ENCODE assay signal across 27 cellular contexts in the genomic region with DNA sequence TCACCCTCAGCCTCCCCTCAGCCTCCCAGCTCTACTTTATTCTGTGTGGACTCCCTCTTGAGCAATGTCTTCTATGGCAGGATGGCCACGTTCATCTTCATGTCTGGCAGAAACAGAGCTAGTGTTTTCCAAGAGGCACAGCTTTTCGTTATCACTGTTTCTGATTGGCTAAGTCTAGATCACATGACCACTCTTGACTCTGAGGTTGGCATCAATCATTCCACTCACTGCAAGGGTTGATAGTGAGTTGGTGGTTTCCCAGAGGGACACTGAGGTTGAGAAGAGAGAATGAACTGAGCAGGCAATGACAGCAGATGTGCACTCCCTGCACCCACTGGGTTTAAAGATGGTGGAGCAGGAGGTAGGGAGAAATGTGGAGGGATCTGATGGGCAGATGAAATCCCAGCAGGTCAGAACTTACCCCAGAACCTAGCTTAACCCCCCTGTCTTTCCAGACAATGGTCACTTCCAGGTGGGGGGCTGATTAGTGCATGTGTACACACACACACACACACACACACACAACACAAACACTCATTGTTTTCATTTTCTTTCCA.
"Had no signal": no experiment of that assay in that cellular context is flagged by ENCODE, and none has a peak within 500 bp of the region (broad histone marks: within the 10 kb centered on the region; RNA-seq: fewer than 3 reads in every experiment).

No MANE protein-coding gene starts in this region.

- ATAC-seq: activated naive CD8-positive, alpha-beta T cell treated with anti-CD3 and anti-CD28 coated beads, Interleukin-2, amount 50 U/mL, for 24 hours; body of pancreas; left ventricle myocardium superior; natural killer cell treated with Interleukin-12 subunit alpha and Interleukin-12 subunit beta and Interleukin-15 and Interleukin-18, amount 100 ng/mL, for 72 hours; T-cell; upper lobe of right lung had no signal

- H3K9me3 Mint-ChIP-seq: natural killer cell treated with Interleukin-12 subunit alpha and Interleukin-12 subunit beta and Interleukin-15 and Interleukin-18, amount 100 ng/mL, for 72 hours had no signal

- H3K4me1 Mint-ChIP-seq: activated CD4-positive, alpha-beta memory T cell treated with anti-CD3 and anti-CD28 coated beads, Interleukin-2, amount 10 ng/mL, durations not matched to agents 7 days and 5 days; activated naive CD8-positive, alpha-beta T cell treated with anti-CD3 and anti-CD28 coated beads, Interleukin-2, amount 50 U/mL, for 24 hours; T-cell had no signal

- H3K4me3 ChIP-seq: body of pancreas, thyroid gland, upper lobe of right lung had no signal

- DNase-seq: activated CD4-positive, alpha-beta memory T cell treated with anti-CD3 and anti-CD28 coated beads, Interleukin-2, amount 10 ng/mL, durations not matched to agents 7 days and 5 days; activated CD4-positive, alpha-beta T cell treated with anti-CD3 and anti-CD28 coated beads for 48 hours; activated CD4-positive, CD25-positive, alpha-beta regulatory T cell; activated gamma-delta T cell; activated naive CD4-positive, alpha-beta T cell treated with anti-CD3 and anti-CD28 coated beads, Interleukin-2, amount 50 U/mL, for 16 hours; activated naive CD8-positive, alpha-beta T cell treated with anti-CD3 and anti-CD28 coated beads, Interleukin-2, amount 50 U/mL, for 24 hours; anterior cingulate cortex; body of pancreas; caudate nucleus; dermis blood vessel endothelial cell; effector CD8-positive, alpha-beta T cell; erythroblast; foreskin fibroblast; left ventricle myocardium superior; mammary epithelial cell; midbrain; retina; stimulated activated CD4-positive, alpha-beta T cell treated with anti-CD3 and anti-CD28 coated beads, Interleukin-2, amount 100 ng/mL, for 48 hours; stimulated activated CD8-positive, alpha-beta memory T cell treated with anti-CD3 and anti-CD28 coated beads, Interleukin-4, amount 100 ng/mL, for 48 hours; stimulated activated naive CD4-positive, alpha-beta T cell treated with Interleukin-2 at 50 U/mL for 16 hours; substantia nigra; T-cell; thyroid gland; upper lobe of right lung had no signal

- H3K4me3 Mint-ChIP-seq: activated CD4-positive, alpha-beta memory T cell treated with anti-CD3 and anti-CD28 coated beads, Interleukin-2, amount 10 ng/mL, durations not matched to agents 7 days and 5 days; activated naive CD8-positive, alpha-beta T cell treated with anti-CD3 and anti-CD28 coated beads, Interleukin-2, amount 50 U/mL, for 24 hours; natural killer cell treated with Interleukin-12 subunit alpha and Interleukin-12 subunit beta and Interleukin-15 and Interleukin-18, amount 100 ng/mL, for 72 hours; T-cell had no signal

- H3K27ac ChIP-seq: body of pancreas, thyroid gland, upper lobe of right lung had no signal

- H3K27ac Mint-ChIP-seq: activated CD4-positive, alpha-beta memory T cell treated with anti-CD3 and anti-CD28 coated beads, Interleukin-2, amount 10 ng/mL, durations not matched to agents 7 days and 5 days; activated naive CD8-positive, alpha-beta T cell treated with anti-CD3 and anti-CD28 coated beads, Interleukin-2, amount 50 U/mL, for 24 hours; natural killer cell treated with Interleukin-12 subunit alpha and Interleukin-12 subunit beta and Interleukin-15 and Interleukin-18, amount 100 ng/mL, for 72 hours; progenitor cell of endocrine pancreas had no signal

- FAIRE-seq: TTC549 had no signal
